Comparison of ENCODE assay signal across 8 cellular contexts in genomic region chr15:89893696-89894450, GRCh38. TPM values are rescaled to one million over a fixed set of nuclear protein-coding genes. Genes with fewer than 3 reads are reported as not detected.
DNase-seq lines count a peak whose midpoint lies in the region; ATAC-seq and TF ChIP-seq lines count a peak whose summit lies in the region.

Gene AP3S2, minus strand, starts transcription at chr15:89893994. Its CDS starts 45 bp downstream, at chr15:89893949.

- peaks cover 1% of the 10 kb centered on the region for H3K36me3 ChIP-seq in thymus (ENCODE audit: control insufficient read depth, insufficient read depth)

- under 1% methylated on average over 62 of the region's 62 CpGs for WGBS in thymus

- H3K36me3 Mint-ChIP-seq in activated naive CD4-positive, alpha-beta T cell treated with anti-CD3 and anti-CD28 coated beads, Interleukin-2, amount 50 U/mL, for 72 hours: peaks cover 5 to 15% of the 10 kb centered on the region in 2 donors
- H3K36me3 Mint-ChIP-seq in glutamatergic neuron (ENCODE audit: unreplicated experiment) (no peaks in the 10 kb centered on the region), osteocyte (ENCODE audit: unreplicated experiment) (peaks cover 7% of the 10 kb centered on the region)

- peaks cover 6% of the 10 kb centered on the region for H3K27me3 Mint-ChIP-seq in glutamatergic neuron (ENCODE audit: unreplicated experiment)
- no peaks in the 10 kb centered on the region for H3K27me3 Mint-ChIP-seq in osteocyte (ENCODE audit: unreplicated experiment)

- no peaks in the 10 kb centered on the region for H3K9me3 ChIP-seq in thymus (ENCODE audit: control insufficient read depth)

- CTCF ChIA-PET in HEK293T (lab: Yijun Ruan, JAX): interaction anchor here (1.3 kb wide), 1 partner anchor 153 kb away, joined by 5 read pairs; no protein-coding TSS in a partner anchor

- TF ChIP-seq CTCF in glutamatergic neuron (IDR thresholded peaks at IDR 0.05; ENCODE audit: partially characterized antibody, unreplicated experiment): no peak
- TF ChIP-seq CTCF in osteocyte (IDR thresholded peaks at IDR 0.05): no peak

- H3K4me3 ChIP-seq in thymus (ENCODE audit: low read length): peak within 1 kb of the TSS; percentile 99

- H3K27ac Mint-ChIP-seq in activated naive CD4-positive, alpha-beta T cell treated with anti-CD3 and anti-CD28 coated beads, Interleukin-2, amount 50 U/mL, for 72 hours: peak within 1 kb of the TSS; percentile 99 to 100
- peak within 1 kb of the TSS; percentile 85 for H3K27ac Mint-ChIP-seq in glutamatergic neuron (ENCODE audit: unreplicated experiment)
- H3K27ac Mint-ChIP-seq in osteocyte (ENCODE audit: unreplicated experiment): peak within 1 kb of the TSS; percentile 98

- H3K9me3 Mint-ChIP-seq in activated naive CD4-positive, alpha-beta T cell treated with anti-CD3 and anti-CD28 coated beads, Interleukin-2, amount 50 U/mL, for 72 hours: no peaks in the 10 kb centered on the region
- H3K9me3 Mint-ChIP-seq in glutamatergic neuron (ENCODE audit: unreplicated experiment) (peaks cover 5% of the 10 kb centered on the region), osteocyte (ENCODE audit: unreplicated experiment) (no peaks in the 10 kb centered on the region)

- ATAC-seq in SK-N-SH treated with all-trans-retinoic acid at 6 μM for 48 hours: peak; percentile 93
- peak; percentile 90 to 91 for ATAC-seq in activated naive CD4-positive, alpha-beta T cell treated with anti-CD3 and anti-CD28 coated beads, Interleukin-2, amount 50 U/mL, for 72 hours

- H3K4me1 ChIP-seq in thymus (ENCODE audit: control insufficient read depth, insufficient read depth, low read length): peaks cover 2% of the 10 kb centered on the region

- peak; percentile 87 for DNase-seq in GM04504 (ENCODE audit: low read depth)
- peak; percentile 90 for DNase-seq in HEK293T (ENCODE audit: extremely low spot score)
- peak; percentile 89 for DNase-seq in MV-4-11 (lab: John Stamatoyannopoulos, UW)
- DNase-seq in activated naive CD4-positive, alpha-beta T cell treated with anti-CD3 and anti-CD28 coated beads, Interleukin-2, amount 50 U/mL, for 72 hours (ENCODE audit: low spot score in 2 of 2): peak; percentile 88 to 94
- peak; percentile 86 for DNase-seq in glutamatergic neuron
- DNase-seq in osteocyte (ENCODE audit: extremely low spot score, unreplicated experiment): peak; percentile 95

- H3K4me1 Mint-ChIP-seq in glutamatergic neuron (ENCODE audit: low read depth, unreplicated experiment): peaks cover 2% of the 10 kb centered on the region
- H3K4me1 Mint-ChIP-seq in osteocyte (ENCODE audit: unreplicated experiment): peaks cover 23% of the 10 kb centered on the region

- H3K27me3 ChIP-seq in thymus (ENCODE audit: control insufficient read depth, insufficient read depth): peaks cover 2% of the 10 kb centered on the region

- POLR2A ChIA-PET in HEK293T (lab: Yijun Ruan, JAX): interaction anchor here (0.6 to 5.0 kb wide), 31 partner anchors 10 to 217 kb away, joined by 3 to 47 read pairs (median 4); partner anchors contain the start of genes ARPIN, IDH2 and MESP1

- H3K4me3 Mint-ChIP-seq in glutamatergic neuron (ENCODE audit: unreplicated experiment) (peak within 1 kb of the TSS; percentile 97), osteocyte (ENCODE audit: unreplicated experiment) (peak within 1 kb of the TSS; percentile 96)

- H3K27ac ChIP-seq in thymus (ENCODE audit: low read depth): peak within 1 kb of the TSS; percentile 95

TF ChIP-seq in HEK293T, 16 proteins besides CTCF, POLR2A, EP300 and RAD21:
- TF ChIP-seq HDGF (IDR thresholded peaks at IDR 0.05; ENCODE audit: borderline replicate concordance) (no peak), FOXK2 (IDR thresholded peaks at IDR 0.05) (peak; percentile 71; the same call in 1 of the 2 replicates), TARDBP (IDR thresholded peaks at IDR 0.05) (no peak), SP1 (IDR thresholded peaks at IDR 0.05) (no peak), ARNT (IDR thresholded peaks at IDR 0.05) (peak; percentile 79), BHLHE40 (IDR thresholded peaks at IDR 0.05; ENCODE audit: borderline replicate concordance) (no peak), ZNF384 (IDR thresholded peaks at IDR 0.05) (no peak), SUZ12 (IDR thresholded peaks at IDR 0.05) (no peak), ELF4 (IDR thresholded peaks at IDR 0.05) (peak; percentile 79), CTBP1 (IDR thresholded peaks at IDR 0.05; ENCODE audit: borderline replicate concordance) (peak; percentile 96), LEF1 (IDR thresholded peaks at IDR 0.05; ENCODE audit: borderline replicate concordance) (peak; percentile 87; the same call in 1 of the 2 replicates), L3MBTL2 (conservative IDR thresholded peaks at IDR 0.05) (peak; percentile 98), FOXM1 (IDR thresholded peaks at IDR 0.05; ENCODE audit: borderline replicate concordance) (peak; percentile 89), NFRKB (IDR thresholded peaks at IDR 0.05) (peak; percentile 55), FOXA1 (IDR thresholded peaks at IDR 0.05) (no peak), PKNOX1 (IDR thresholded peaks at IDR 0.05) (peak; percentile 53; the same call in 1 of the 2 replicates)
TF ChIP-seq in HEK293T: peak in this region for 9.

TF ChIP-seq in SK-N-SH treated with all-trans-retinoic acid at 6 μM for 48 hours, 23 proteins besides CTCF, POLR2A, EP300 and RAD21:
- TF ChIP-seq, protein P1, sequence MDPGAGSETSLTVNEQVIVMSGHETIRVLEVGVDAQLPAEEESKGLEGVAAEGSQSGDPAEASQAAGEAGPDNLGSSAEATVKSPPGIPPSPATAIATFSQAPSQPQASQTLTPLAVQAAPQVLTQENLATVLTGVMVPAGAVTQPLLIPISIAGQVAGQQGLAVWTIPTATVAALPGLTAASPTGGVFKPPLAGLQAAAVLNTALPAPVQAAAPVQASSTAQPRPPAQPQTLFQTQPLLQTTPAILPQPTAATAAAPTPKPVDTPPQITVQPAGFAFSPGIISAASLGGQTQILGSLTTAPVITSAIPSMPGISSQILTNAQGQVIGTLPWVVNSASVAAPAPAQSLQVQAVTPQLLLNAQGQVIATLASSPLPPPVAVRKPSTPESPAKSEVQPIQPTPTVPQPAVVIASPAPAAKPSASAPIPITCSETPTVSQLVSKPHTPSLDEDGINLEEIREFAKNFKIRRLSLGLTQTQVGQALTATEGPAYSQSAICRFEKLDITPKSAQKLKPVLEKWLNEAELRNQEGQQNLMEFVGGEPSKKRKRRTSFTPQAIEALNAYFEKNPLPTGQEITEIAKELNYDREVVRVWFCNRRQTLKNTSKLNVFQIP (CRISPR knock-in tag; IDR thresholded peaks at IDR 0.05; ENCODE audit: borderline replicate concordance, low read depth): 0 out of 2 replicates have a peak, but pooled peaks have one; percentile 44
- no peak for TF ChIP-seq TOX (CRISPR knock-in tag; IDR thresholded peaks at IDR 0.05; ENCODE audit: borderline replicate concordance)
- TF ChIP-seq, protein P2, sequence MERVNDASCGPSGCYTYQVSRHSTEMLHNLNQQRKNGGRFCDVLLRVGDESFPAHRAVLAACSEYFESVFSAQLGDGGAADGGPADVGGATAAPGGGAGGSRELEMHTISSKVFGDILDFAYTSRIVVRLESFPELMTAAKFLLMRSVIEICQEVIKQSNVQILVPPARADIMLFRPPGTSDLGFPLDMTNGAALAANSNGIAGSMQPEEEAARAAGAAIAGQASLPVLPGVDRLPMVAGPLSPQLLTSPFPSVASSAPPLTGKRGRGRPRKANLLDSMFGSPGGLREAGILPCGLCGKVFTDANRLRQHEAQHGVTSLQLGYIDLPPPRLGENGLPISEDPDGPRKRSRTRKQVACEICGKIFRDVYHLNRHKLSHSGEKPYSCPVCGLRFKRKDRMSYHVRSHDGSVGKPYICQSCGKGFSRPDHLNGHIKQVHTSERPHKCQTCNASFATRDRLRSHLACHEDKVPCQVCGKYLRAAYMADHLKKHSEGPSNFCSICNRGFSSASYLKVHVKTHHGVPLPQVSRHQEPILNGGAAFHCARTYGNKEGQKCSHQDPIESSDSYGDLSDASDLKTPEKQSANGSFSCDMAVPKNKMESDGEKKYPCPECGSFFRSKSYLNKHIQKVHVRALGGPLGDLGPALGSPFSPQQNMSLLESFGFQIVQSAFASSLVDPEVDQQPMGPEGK (CRISPR knock-in tag; IDR thresholded peaks at IDR 0.05; ENCODE audit: borderline replicate concordance): 0 out of 2 replicates have a peak, but pooled peaks have one; percentile 5
- peak; percentile 90 for TF ChIP-seq ZFP3 (CRISPR knock-in tag; IDR thresholded peaks at IDR 0.05)
- no peak for TF ChIP-seq ARNTL (CRISPR knock-in tag; IDR thresholded peaks at IDR 0.05; ENCODE audit: borderline replicate concordance, low read depth)
- no peak for TF ChIP-seq ISL1 (CRISPR knock-in tag; IDR thresholded peaks at IDR 0.05)
- TF ChIP-seq TCF4 (CRISPR knock-in tag; IDR thresholded peaks at IDR 0.05; ENCODE audit: borderline replicate concordance): 0 out of 2 replicates have a peak, but pooled peaks have one; percentile 36
- peak; percentile 68; the same call in 1 of the 2 replicates for TF ChIP-seq RARB (CRISPR knock-in tag; IDR thresholded peaks at IDR 0.05)
- peak; percentile 28 for TF ChIP-seq TSHZ2 (CRISPR knock-in tag; IDR thresholded peaks at IDR 0.05)

RNA-seq across cellular contexts. Expression of gene AP3S2, which starts in this region (rescaled TPM):
- 10 to 100 TPM; 12.4 to 13.1 TPM for total RNA-seq in activated naive CD4-positive, alpha-beta T cell treated with anti-CD3 and anti-CD28 coated beads, Interleukin-2, amount 50 U/mL, for 72 hours
- total RNA-seq in glutamatergic neuron (ENCODE audit: unreplicated experiment) (60.5 TPM), osteocyte (26.9 and 29.3 TPM in 2 replicates)
- polyA plus RNA-seq in thymus: 12.2 TPM

Comparison
In these comparisons a context has a peak if more than half of its experiments do, and no peak if none do; other contexts are left out.
1. Peak in every context shown above with its lines: DNase-seq, ATAC-seq, H3K4me3 ChIP-seq and H3K27ac ChIP-seq.